Comparison of ENCODE assay signal across 9 cellular contexts in genomic region chr18:903703-904102, GRCh38. TPM values are rescaled to one million over a fixed set of nuclear protein-coding genes. Genes with fewer than 3 reads are reported as not detected.
A peak's percentile ranks its signal among the peaks of the same experiment; 100 is the strongest.
DNase-seq lines count a peak whose midpoint lies in the region; ATAC-seq and TF ChIP-seq lines count a peak whose summit lies in the region.
"Had no signal": no experiment of that assay in that cellular context is flagged by ENCODE, and none has a peak within 500 bp of the region (broad histone marks: within the 10 kb centered on the region; RNA-seq: fewer than 3 reads in every experiment).

No MANE protein-coding gene starts in this region.

- no peaks in the 10 kb centered on the region for H3K9me3 ChIP-seq in WERI-Rb-1 (ENCODE audit: severe bottlenecking)

- H3K4me1 ChIP-seq in foreskin keratinocyte: no peaks in the 10 kb centered on the region

- H3K27me3 ChIP-seq in WERI-Rb-1 (ENCODE audit: insufficient read depth, low read depth, severe bottlenecking) (peaks cover 63% of the 10 kb centered on the region), foreskin keratinocyte (peaks cover 68% of the 10 kb centered on the region)

- TF ChIP-seq CTCF in WERI-Rb-1 (IDR thresholded peaks at IDR 0.05; ENCODE audit: low read depth, low read length) (no peak), foreskin keratinocyte (conservative IDR thresholded peaks at IDR 0.05) (no peak)

- DNase-seq in AG08395 (ENCODE audit: low spot score) (peak; percentile 33), HuH-7 (ENCODE audit: low spot score) (peak; percentile 79), WERI-Rb-1 (peak; percentile 36), foreskin keratinocyte (no peak), cerebellum (ENCODE audit: low spot score) (no peak), NCI-H146 (lab: John Stamatoyannopoulos, UW) (no peak)
- DNase-seq in stimulated activated CD4-positive, alpha-beta T cell treated with anti-CD3 and anti-CD28 coated beads, Interleukin-12 subunit alpha, Interleukin-12 subunit beta, amount 100 ng/mL, for 4 hours: peak; percentile 32
- DNase-seq: naive B cell had no signal

- H3K4me3 ChIP-seq in WERI-Rb-1 (ENCODE audit: low read depth, low read length): no peak overlapping the region

- no peaks in the 10 kb centered on the region for H3K36me3 ChIP-seq in WERI-Rb-1

- ATAC-seq in foreskin keratinocyte (peak; percentile 37), HG02798 (IDR thresholded peaks at IDR 0.05; ENCODE audit: poor library complexity, unreplicated experiment) (no peak)

- H3K27ac ChIP-seq in WERI-Rb-1 (no peak overlapping the region), foreskin keratinocyte (no peak overlapping the region)

RNA-seq across cellular contexts. Expression of gene ADCYAP1, which starts 1.0 kb away (rescaled TPM):
- total RNA-seq in foreskin keratinocyte (not detected in 2 replicates), cerebellum (23.3 TPM)
- not detected in 2 replicates for polyA plus RNA-seq in foreskin keratinocyte

Comparison
In these comparisons a context has a peak if more than half of its experiments do, and no peak if none do; other contexts are left out.
1. DNase-seq: peak in AG08395 (single experiment), HuH-7 (single experiment), WERI-Rb-1 (single experiment) and stimulated activated CD4-positive, alpha-beta T cell treated with anti-CD3 and anti-CD28 coated beads, Interleukin-12 subunit alpha, Interleukin-12 subunit beta, amount 100 ng/mL, for 4 hours (single experiment); none in foreskin keratinocyte (0 of 2), cerebellum (single experiment) and NCI-H146 (single experiment).
2. RNA of gene ADCYAP1, which starts 1.0 kb away (total RNA-seq): 23.3 TPM in cerebellum (single experiment); not detected in foreskin keratinocyte; every median in the first group is over 10 times any median in the second.